17 cellular contexts compared by ENCODE assay signal in genomic region chr2:219629976-219630695, GRCh38. TPM values are rescaled to one million over a fixed set of nuclear protein-coding genes. Genes with fewer than 3 reads are reported as not detected.
DNase-seq lines count a peak whose midpoint lies in the region; ATAC-seq and TF ChIP-seq lines count a peak whose summit lies in the region.
"Had no signal": no experiment of that assay in that cellular context is flagged by ENCODE, and none has a peak within 500 bp of the region (broad histone marks: within the 10 kb centered on the region; RNA-seq: fewer than 3 reads in every experiment).

No MANE protein-coding gene starts in this region.

- H3K27me3 Mint-ChIP-seq in neural progenitor cell (ENCODE audit: insufficient read depth, low read depth) = peaks cover 9% of the 10 kb centered on the region

- TF ChIP-seq CTCF in cardiac muscle cell (IDR thresholded peaks at IDR 0.05; ENCODE audit: low read depth, low read length) = no peak
- no peak for TF ChIP-seq CTCF in neural progenitor cell (IDR thresholded peaks at IDR 0.05)
- TF ChIP-seq CTCF in lower lobe of right lung (IDR thresholded peaks at IDR 0.05) = no peak

- H3K9me3 Mint-ChIP-seq in neural progenitor cell = no peaks in the 10 kb centered on the region
- H3K9me3 Mint-ChIP-seq: CD8-positive, alpha-beta T cell; endodermal cell had no signal

- H3K79me2 ChIP-seq in neural progenitor cell (ENCODE audit: low read depth) = no peaks in the 10 kb centered on the region

- H3K9me3 ChIP-seq in cardiac muscle cell (ENCODE audit: low read depth) (no peaks in the 10 kb centered on the region), neural progenitor cell (ENCODE audit: low read depth) (no peaks in the 10 kb centered on the region), lower lobe of right lung (no peaks in the 10 kb centered on the region)

- H3K27me3 ChIP-seq in cardiac muscle cell (no peaks in the 10 kb centered on the region), neural progenitor cell (peaks cover 36% of the 10 kb centered on the region), lower lobe of right lung (ENCODE audit: low read depth) (peaks cover 24% of the 10 kb centered on the region)

- H3K4me1 ChIP-seq in cardiac muscle cell (ENCODE audit: low read depth) = peaks cover 30% of the 10 kb centered on the region
- peaks cover 7% of the 10 kb centered on the region for H3K4me1 ChIP-seq in neural progenitor cell
- H3K4me1 ChIP-seq in lower lobe of right lung = peaks cover 5% of the 10 kb centered on the region

- peaks cover 7% of the 10 kb centered on the region for H3K4me1 Mint-ChIP-seq in neural progenitor cell
- H3K4me1 Mint-ChIP-seq: endodermal cell had no signal

- no peak overlapping the region for H3K27ac Mint-ChIP-seq in neural progenitor cell
- H3K27ac Mint-ChIP-seq: CD8-positive, alpha-beta T cell; endodermal cell had no signal

- ATAC-seq in HG02678 (IDR thresholded peaks at IDR 0.05; ENCODE audit: unreplicated experiment) = no peak
- no peak for ATAC-seq in lower lobe of right lung
- ATAC-seq: CD8-positive, alpha-beta T cell had no signal

- peak; percentile 22 for DNase-seq in EH (ENCODE audit: low read depth)
- DNase-seq in M059J (ENCODE audit: low read depth) = peak; percentile 25
- no peak for DNase-seq in cardiac muscle cell (ENCODE audit: low read depth in 1 of 2, low spot score in 1 of 2)
- DNase-seq in neural progenitor cell (ENCODE audit: low spot score) = no peak
- DNase-seq in CD1c-positive myeloid dendritic cell (ENCODE audit: extremely low spot score) = no peak
- no peak for DNase-seq in AG20443 (ENCODE audit: low spot score)
- no peak for DNase-seq in lower lobe of right lung
- DNase-seq: activated CD8-positive, alpha-beta memory T cell treated with anti-CD3 and anti-CD28 coated beads, Interleukin-2, amount 50 U/mL, for 48 hours; activated naive CD4-positive, alpha-beta T cell; CD8-positive, alpha-beta T cell; endodermal cell; glutamatergic neuron; Karpas-422; NCI-H510A had no signal

- H3K36me3 Mint-ChIP-seq in neural progenitor cell = peaks cover 2% of the 10 kb centered on the region
- H3K36me3 Mint-ChIP-seq: CD8-positive, alpha-beta T cell had no signal

- peaks cover 5% of the 10 kb centered on the region for H3K36me3 ChIP-seq in cardiac muscle cell
- H3K36me3 ChIP-seq in neural progenitor cell = no peaks in the 10 kb centered on the region
- no peaks in the 10 kb centered on the region for H3K36me3 ChIP-seq in lower lobe of right lung

- peak overlapping the region; percentile 23 for H3K27ac ChIP-seq in cardiac muscle cell
- no peak overlapping the region for H3K27ac ChIP-seq in neural progenitor cell
- H3K27ac ChIP-seq in lower lobe of right lung = no peak overlapping the region
- H3K27ac ChIP-seq: RWPE1 had no signal

- no peak overlapping the region for H3K4me2 ChIP-seq in neural progenitor cell

- H3F3A ChIP-seq in neural progenitor cell (ENCODE audit: low read depth) = peaks cover 10% of the 10 kb centered on the region

- no peak overlapping the region for H2AFZ ChIP-seq in neural progenitor cell (replicated peaks)

- peak overlapping the region; percentile 57 for H3K4me3 Mint-ChIP-seq in neural progenitor cell
- H3K4me3 Mint-ChIP-seq: CD8-positive, alpha-beta T cell; endodermal cell had no signal

- intact Hi-C loops in lower lobe of right lung (cut with DNase I) = no loop called here

- H4K20me1 ChIP-seq in neural progenitor cell (ENCODE audit: low read depth) = peaks cover 5% of the 10 kb centered on the region

- no peak overlapping the region for H3K4me3 ChIP-seq in cardiac muscle cell
- H3K4me3 ChIP-seq in neural progenitor cell = no peak overlapping the region
- no peak overlapping the region for H3K4me3 ChIP-seq in lower lobe of right lung

- H3K9ac ChIP-seq in neural progenitor cell = no peak overlapping the region

RNA-seq across cellular contexts. Expression of gene SLC4A3, which starts 2.7 kb away (rescaled TPM):
- total RNA-seq in M059J (2014; rRNA removed; shearing (Covaris generic)) = 1.2 and 2.6 TPM in 2 replicates
- total RNA-seq in cardiac muscle cell (38.8 and 39.8 TPM in 2 replicates), neural progenitor cell (ENCODE audit: low replicate concordance) (0.88 and 3.7 TPM in 2 replicates), lower lobe of right lung (1.0 TPM)
- polyA plus RNA-seq in cardiac muscle cell = 42.9 and 47.7 TPM in 2 replicates
- total RNA-seq: CD8-positive, alpha-beta T cell had no signal

RNA-seq across cellular contexts. Expression of gene STK11IP, which starts 32.5 kb away (rescaled TPM):
- 6.7 and 16.3 TPM in 2 replicates for total RNA-seq in M059J (2014; rRNA removed; shearing (Covaris generic))
- total RNA-seq in cardiac muscle cell (17.8 and 22.4 TPM in 2 replicates), neural progenitor cell (ENCODE audit: low replicate concordance) (16.8 and 22.7 TPM in 2 replicates), lower lobe of right lung (31.8 TPM)
- 24.4 and 26.3 TPM in 2 replicates for polyA plus RNA-seq in cardiac muscle cell

RNA-seq across cellular contexts. Expression of gene INHA, which starts 58.0 kb away (rescaled TPM):
- 0.12 and 0.20 TPM in 2 replicates for total RNA-seq in M059J (2014; rRNA removed; shearing (Covaris generic))
- 11.4 and 39.0 TPM in 2 replicates for total RNA-seq in cardiac muscle cell
- polyA plus RNA-seq in cardiac muscle cell = 13.3 and 39.1 TPM in 2 replicates
- total RNA-seq in neural progenitor cell (ENCODE audit: low replicate concordance) = 0.31 TPM in 1 of 2 replicates, not detected in the other
- not detected for total RNA-seq in lower lobe of right lung
- total RNA-seq: CD8-positive, alpha-beta T cell; HT-29 had no signal

RNA-seq across cellular contexts. Expression of gene OBSL1, which starts 58.8 kb away (rescaled TPM):
- total RNA-seq in M059J (2014; rRNA removed; shearing (Covaris generic)) = 44.2 and 81.4 TPM in 2 replicates
- total RNA-seq in cardiac muscle cell (540 and 746 TPM in 2 replicates), neural progenitor cell (ENCODE audit: low replicate concordance) (31.0 and 111 TPM in 2 replicates), lower lobe of right lung (49.4 TPM)
- polyA plus RNA-seq in cardiac muscle cell = 276 and 302 TPM in 2 replicates

Comparison
In these comparisons a context has a peak if more than half of its experiments do, and no peak if none do; other contexts are left out.
1. DNase-seq: peak in EH (single experiment) and M059J (single experiment); none in cardiac muscle cell (0 of 2), neural progenitor cell (single experiment), CD1c-positive myeloid dendritic cell (single experiment), AG20443 (single experiment) and lower lobe of right lung (single experiment).